In genomic region chr11:61477734-61478148, GRCh38 we compare ENCODE assay signal across 8 cellular contexts. TPM values are rescaled to one million over a fixed set of nuclear protein-coding genes. Genes with fewer than 3 reads are reported as not detected.
DNase-seq lines count a peak whose midpoint lies in the region; ATAC-seq, FAIRE-seq and TF ChIP-seq lines count a peak whose summit lies in the region.

No MANE protein-coding gene starts in this region.

- TF ChIP-seq RAD21 in GM12878 (IDR thresholded peaks at IDR 0.05; ENCODE audit: insufficient read depth, low read depth, low read length): peak; percentile 82

- no peak overlapping the region for H3K4me2 ChIP-seq in GM12878 (ENCODE audit: control insufficient read depth, insufficient read depth)

- no peaks in the 10 kb centered on the region for H3K27me3 ChIP-seq in GM12878 (replicated peaks in 1 of 2; ENCODE audit: control insufficient read depth in 2 of 2, insufficient read depth in 2 of 2, low read length in 1 of 2)

- no peaks in the 10 kb centered on the region for H3K4me1 ChIP-seq in GM12878 (ENCODE audit: control insufficient read depth, insufficient read depth, low read length)

- H3K27ac ChIP-seq in GM12878 (ENCODE audit: control insufficient read depth, insufficient read depth): no peak overlapping the region

- no peak overlapping the region for H2AFZ ChIP-seq in GM12878 (ENCODE audit: control insufficient read depth, low read depth, low read length)

- no peak overlapping the region for H3K4me3 ChIP-seq in GM12878

- ATAC-seq in GM12878 (peak; percentile 72), HG03139 (IDR thresholded peaks at IDR 0.05; ENCODE audit: unreplicated experiment) (no peak), GM18502 (IDR thresholded peaks at IDR 0.05; ENCODE audit: poor library complexity, unreplicated experiment) (no peak)

- CTCF ChIA-PET in GM12878 (lab: Yijun Ruan, JAX): interaction anchor here (0.9 to 6.6 kb wide), 15 partner anchors 17 to 631 kb away, joined by 3 to 67 read pairs (median 4); no protein-coding TSS in a partner anchor

- WGBS in GM12878 (ENCODE audit: insufficient coverage, insufficient replicate concordance, low lambda C conversion rate, missing lambda C conversion rate): under 1% methylated on average over 18 of the region's 18 CpGs

- no peaks in the 10 kb centered on the region for H3K79me2 ChIP-seq in GM12878 (ENCODE audit: control insufficient read depth, insufficient read depth, low read length)

- peaks cover 3% of the 10 kb centered on the region; the same call in 1 of the 2 replicates for H4K20me1 ChIP-seq in GM12878 (ENCODE audit: control insufficient read depth, insufficient read depth)

- DNase-seq in activated gamma-delta T cell treated with Interleukin-2 at 50 U/mL for 16 hours (peak; percentile 51), activated gamma-delta T cell (lab: John Stamatoyannopoulos, UW) (no peak), T-helper 2 cell (peak; percentile 18 to 37 (median 27)), GM12878 (ENCODE audit: low read depth, low spot score) (no peak), kidney tubule cell (ENCODE audit: low spot score) (peak; percentile 22)
- peak; percentile 27 to 47 (median 27) for DNase-seq in stimulated activated CD4-positive, alpha-beta T cell treated with anti-CD3 and anti-CD28 coated beads, TNF-alpha, amount 100 ng/mL, for 24 hours (ENCODE audit: low read depth in 3 of 3)

- no peaks in the 10 kb centered on the region for H3K36me3 ChIP-seq in GM12878 (ENCODE audit: control insufficient read depth in 2 of 2, insufficient read depth in 2 of 2, low read length in 1 of 2)

- BruUV-seq in GM12878 (replicated peaks; lab: Mats Ljungman, UMichigan): no TSS peak

- H3K9ac ChIP-seq in GM12878 (ENCODE audit: control insufficient read depth, insufficient read depth, low read length): no peak overlapping the region

- TF ChIP-seq CTCF in GM12878 (IDR thresholded peaks at IDR 0.05 in 2 of 3, conservative IDR thresholded peaks at IDR 0.05 in 1 of 3; ENCODE audit: control insufficient read depth in 2 of 3, extremely low read depth in 1 of 3, insufficient read depth in 1 of 3, low read depth in 3 of 3, low read length in 3 of 3): peak; percentile 86 to 95 (median 89)

- intact Hi-C loops in GM12878 (cut with micrococcal nuclease; ENCODE audit: unreplicated experiment): loop anchor here (1.0 to 10.0 kb wide), 3 partner anchors 40 to 257 kb away; no protein-coding TSS in a partner anchor

- TF ChIP-seq EP300 in GM12878 (IDR thresholded peaks at IDR 0.05; ENCODE audit: borderline replicate concordance in 1 of 2, control insufficient read depth in 1 of 2, low read depth in 2 of 2, low read length in 2 of 2): no peak

- H3K9me3 ChIP-seq in GM12878 (replicated peaks; ENCODE audit: control insufficient read depth, insufficient read depth, low read length): no peaks in the 10 kb centered on the region

- in situ Hi-C loops in GM12878 (cut with MboI): loop anchor here (5.0 kb wide), 1 partner anchor 160 kb away; no protein-coding TSS in a partner anchor

- FAIRE-seq in GM12878 (lab: Jason Lieb, UNC): peak; percentile 18

- TF ChIP-seq POLR2A in GM12878 (IDR thresholded peaks at IDR 0.05; ENCODE audit: low read depth, low read length): no peak

- SMC1A ChIA-PET in GM12878 (lab: Charles Lee; ENCODE audit: uncharacterized antibody, unreplicated experiment): interaction anchor here (1.7 to 1.8 kb wide), 2 partner anchors 37 to 39 kb away, joined by 4 to 8 read pairs; no protein-coding TSS in a partner anchor

- RAD21 ChIA-PET in GM12878 (lab: Charles Lee; ENCODE audit: unreplicated experiment): interaction anchor here (1.3 to 3.0 kb wide), 3 partner anchors 39 to 161 kb away, joined by 3 to 12 read pairs (median 6); no protein-coding TSS in a partner anchor

- POLR2A ChIA-PET in GM12878 (lab: Charles Lee): no interaction called here

TF ChIP-seq in GM12878, 131 proteins besides CTCF, POLR2A, EP300 and RAD21:
- TF ChIP-seq SKIL (IDR thresholded peaks at IDR 0.05; ENCODE audit: low read depth, poor library complexity, severe bottlenecking) (no peak), SMC3 (IDR thresholded peaks at IDR 0.05; ENCODE audit: borderline replicate concordance, low read length) (peak; percentile 60), YY1 (IDR thresholded peaks at IDR 0.05; ENCODE audit: low read depth, low read length) (peak; percentile 31; the same call in 1 of the 2 replicates), SIN3A (IDR thresholded peaks at IDR 0.05; ENCODE audit: low read depth, low read length) (no peak)

RNA-seq across cellular contexts. Expression of gene LRRC10B, which starts 30.8 kb away (rescaled TPM):
- not detected in 2 replicates for total RNA-seq in GM12878 (2013; cell fraction: nucleolus; rRNA removed)
- total RNA-seq in GM12878 (2014; rRNA removed) (not detected in 2 replicates), GM12878 (2014; rRNA removed; fragmentation: Illumina TruSeq; extraction: Trizol) (not detected in 2 replicates), GM12878 (2021) (not detected in 2 replicates)
- polyA plus RNA-seq in GM12878 (2011; ENCODE audit: low read depth): not detected
- polyA plus RNA-seq in GM12878 (2011; rRNA removed) (not detected in 2 replicates), GM12878 (2014; fragmentation: Illumina TruSeq; extraction: Trizol) (not detected in 2 replicates), GM12878 (2014; fragmentation: Nextera tagmentation; extraction: Ambion mirVana) (not detected), GM12878 (2014; rRNA removed) (not detected in 2 replicates), GM12878 (2016; fragmentation: Nextera tagmentation; extraction: Ambion mirVana) (not detected)
- not detected in 2 replicates for polyA plus RNA-seq in GM12878 (2011; cell fraction: cytosol; rRNA removed)
- not detected in 2 replicates for polyA plus RNA-seq in GM12878 (2011; cell fraction: nucleus; rRNA removed)
- not detected in 2 replicates for polyA plus RNA-seq in GM12878 (2012)
- not detected in 2 replicates for polyA minus RNA-seq in GM12878 (2011; rRNA and poly(A)+ RNA removed)
- polyA minus RNA-seq in GM12878 (2011; cell fraction: cytosol; rRNA and poly(A)+ RNA removed): not detected in 2 replicates
- not detected in 2 replicates for polyA minus RNA-seq in GM12878 (2011; cell fraction: nucleus; rRNA and poly(A)+ RNA removed)

RNA-seq across cellular contexts. Expression of gene SDHAF2, which starts 47.8 kb away (rescaled TPM):
- 103 and 139 TPM in 2 replicates for total RNA-seq in GM12878 (2013; cell fraction: nucleolus; rRNA removed)
- total RNA-seq in GM12878 (2014; rRNA removed) (64.9 and 66.8 TPM in 2 replicates), GM12878 (2014; rRNA removed; fragmentation: Illumina TruSeq; extraction: Trizol) (30.6 and 32.5 TPM in 2 replicates), GM12878 (2021) (42.5 and 42.6 TPM in 2 replicates)
- 46.6 TPM for polyA plus RNA-seq in GM12878 (2011; ENCODE audit: low read depth)
- polyA plus RNA-seq in GM12878 (2011; rRNA removed) (76.0 and 92.1 TPM in 2 replicates), GM12878 (2014; fragmentation: Illumina TruSeq; extraction: Trizol) (38.0 and 52.2 TPM in 2 replicates), GM12878 (2014; fragmentation: Nextera tagmentation; extraction: Ambion mirVana) (100 to 1,000 TPM; 155 to 160 TPM), GM12878 (2014; rRNA removed) (70.2 and 72.0 TPM in 2 replicates), GM12878 (2016; fragmentation: Nextera tagmentation; extraction: Ambion mirVana) (10 to 100 TPM; 86.4 to 93.5 TPM)
- polyA plus RNA-seq in GM12878 (2011; cell fraction: cytosol; rRNA removed): 120 and 128 TPM in 2 replicates
- 47.5 and 49.8 TPM in 2 replicates for polyA plus RNA-seq in GM12878 (2011; cell fraction: nucleus; rRNA removed)
- polyA plus RNA-seq in GM12878 (2012): 42.5 and 46.1 TPM in 2 replicates
- 89.0 and 101 TPM in 2 replicates for polyA minus RNA-seq in GM12878 (2011; rRNA and poly(A)+ RNA removed)
- polyA minus RNA-seq in GM12878 (2011; cell fraction: cytosol; rRNA and poly(A)+ RNA removed): 17.9 and 42.6 TPM in 2 replicates
- 45.3 and 79.5 TPM in 2 replicates for polyA minus RNA-seq in GM12878 (2011; cell fraction: nucleus; rRNA and poly(A)+ RNA removed)

RNA-seq across cellular contexts. Expression of gene CPSF7, which starts 48.0 kb away (rescaled TPM):
- total RNA-seq in GM12878 (2013; cell fraction: nucleolus; rRNA removed): 149 and 155 TPM in 2 replicates
- total RNA-seq in GM12878 (2014; rRNA removed): 31.8 TPM in 2 replicates
- 41.9 and 42.4 TPM in 2 replicates for total RNA-seq in GM12878 (2014; rRNA removed; fragmentation: Illumina TruSeq; extraction: Trizol)
- total RNA-seq in GM12878 (2021): 80.2 and 89.0 TPM in 2 replicates
- polyA plus RNA-seq in GM12878 (2011; ENCODE audit: low read depth): 40.8 TPM
- 37.9 and 61.6 TPM in 2 replicates for polyA plus RNA-seq in GM12878 (2011; rRNA removed)
- polyA plus RNA-seq in GM12878 (2011; cell fraction: cytosol; rRNA removed): 63.8 TPM in 2 replicates
- polyA plus RNA-seq in GM12878 (2011; cell fraction: nucleus; rRNA removed): 174 and 211 TPM in 2 replicates
- 54.7 and 57.2 TPM in 2 replicates for polyA plus RNA-seq in GM12878 (2012)
- 93.1 and 107 TPM in 2 replicates for polyA plus RNA-seq in GM12878 (2014; fragmentation: Illumina TruSeq; extraction: Trizol)
- 10 to 100 TPM; 14.9 to 21.9 TPM for polyA plus RNA-seq in GM12878 (2014; fragmentation: Nextera tagmentation; extraction: Ambion mirVana)
- polyA plus RNA-seq in GM12878 (2014; rRNA removed): 65.9 and 66.8 TPM in 2 replicates
- polyA plus RNA-seq in GM12878 (2016; fragmentation: Nextera tagmentation; extraction: Ambion mirVana): 10 to 100 TPM; 60.3 to 67.0 TPM
- 52.6 and 53.3 TPM in 2 replicates for polyA minus RNA-seq in GM12878 (2011; rRNA and poly(A)+ RNA removed)
- 38.6 and 42.8 TPM in 2 replicates for polyA minus RNA-seq in GM12878 (2011; cell fraction: cytosol; rRNA and poly(A)+ RNA removed)
- polyA minus RNA-seq in GM12878 (2011; cell fraction: nucleus; rRNA and poly(A)+ RNA removed): 34.1 and 55.6 TPM in 2 replicates

Comparison
In these comparisons a context has a peak if more than half of its experiments do, and no peak if none do; other contexts are left out.
1. DNase-seq: peak in activated gamma-delta T cell treated with Interleukin-2 at 50 U/mL for 16 hours (single experiment), T-helper 2 cell (5 of 5), kidney tubule cell (single experiment) and stimulated activated CD4-positive, alpha-beta T cell treated with anti-CD3 and anti-CD28 coated beads, TNF-alpha, amount 100 ng/mL, for 24 hours (3 of 3); none in activated gamma-delta T cell (single experiment) and GM12878 (single experiment).